Comparison of ENCODE assay signal across 19 cellular contexts in genomic region chr16:28501258-28502232, GRCh38. TPM values are rescaled to one million over a fixed set of nuclear protein-coding genes. Genes with fewer than 3 reads are reported as not detected.
DNase-seq lines count a peak whose midpoint lies in the region; ATAC-seq, FAIRE-seq and TF ChIP-seq lines count a peak whose summit lies in the region.
"Had no signal": no experiment of that assay in that cellular context is flagged by ENCODE, and none has a peak within 500 bp of the region (broad histone marks: within the 10 kb centered on the region; RNA-seq: fewer than 3 reads in every experiment).

No MANE protein-coding gene starts in this region.

- DNase-seq in HepG2 (ENCODE audit: low spot score): no peak
- DNase-seq in right lobe of liver: no peak
- no peak for DNase-seq in naive thymus-derived CD4-positive, alpha-beta T cell
- DNase-seq in stimulated activated CD4-positive, alpha-beta T cell treated with anti-CD3 and anti-CD28 coated beads, Interleukin-4, amount 100 ng/mL, for 1 hour: no peak
- DNase-seq in NCI-H748 (lab: John Stamatoyannopoulos, UW; ENCODE audit: unreplicated experiment): no peak
- DNase-seq in lower leg skin (ENCODE audit: low spot score in 2 of 2): no peak
- DNase-seq: CD8-positive, alpha-beta T cell; DMS79; KG1; NCI-H1436; NCI-H2029; NCI-H2171; NCI-H774 had no signal

- H3K9me3 ChIP-seq in HepG2 (ENCODE audit: low read length) (no peaks in the 10 kb centered on the region), right lobe of liver (no peaks in the 10 kb centered on the region)
- no peaks in the 10 kb centered on the region for H3K9me3 ChIP-seq in naive thymus-derived CD4-positive, alpha-beta T cell (ENCODE audit: control insufficient read depth in 2 of 3, low read length in 3 of 3)
- H3K9me3 ChIP-seq: SJSA1 had no signal

- H2AFZ ChIP-seq in HepG2 (ENCODE audit: low read length): no peak overlapping the region

- H3K9me3 Mint-ChIP-seq in naive thymus-derived CD4-positive, alpha-beta T cell: no peaks in the 10 kb centered on the region
- H3K9me3 Mint-ChIP-seq: CD8-positive, alpha-beta T cell had no signal

- TF ChIP-seq CTCF in HepG2 (CRISPR knock-in tag; IDR thresholded peaks at IDR 0.05) (no peak), right lobe of liver (IDR thresholded peaks at IDR 0.05) (no peak), lower leg skin (IDR thresholded peaks at IDR 0.05) (no peak)

- CTCF ChIA-PET in HepG2 (lab: Yijun Ruan, JAX; ENCODE audit: low intra/inter-chr PET ratio, low total read pairs): no interaction called here
- CTCF ChIA-PET in naive thymus-derived CD4-positive, alpha-beta T cell (lab: Charles Lee): no interaction called here

- H3K4me3 ChIP-seq in HepG2 (replicated peaks in 1 of 3; ENCODE audit: insufficient read depth in 1 of 3, low read depth in 2 of 3, low read length in 3 of 3) (no peak overlapping the region), right lobe of liver (no peak overlapping the region), lower leg skin (ENCODE audit: low read depth, poor library complexity, severe bottlenecking) (no peak overlapping the region)
- no peak overlapping the region for H3K4me3 ChIP-seq in naive thymus-derived CD4-positive, alpha-beta T cell (ENCODE audit: low read length)
- H3K4me3 ChIP-seq: SJSA1 had no signal

- H3K4me3 Mint-ChIP-seq in naive thymus-derived CD4-positive, alpha-beta T cell: no peak overlapping the region
- H3K4me3 Mint-ChIP-seq: CD8-positive, alpha-beta T cell had no signal

- ATAC-seq in HepG2: no peak
- no peak for ATAC-seq in right lobe of liver
- peak; percentile 21 for ATAC-seq in naive thymus-derived CD4-positive, alpha-beta T cell
- ATAC-seq: CD8-positive, alpha-beta T cell; HCT116 had no signal

- H3K4me1 ChIP-seq in HepG2 (ENCODE audit: insufficient read depth, low read length) (peaks cover 35% of the 10 kb centered on the region), right lobe of liver (peaks cover 0 to 19% (median 6%) of the 10 kb centered on the region in 4 donors)
- H3K4me1 ChIP-seq in naive thymus-derived CD4-positive, alpha-beta T cell (ENCODE audit: control insufficient read depth in 2 of 2, insufficient read depth in 2 of 2, low read length in 2 of 2): peaks cover 0 to 2% of the 10 kb centered on the region in 2 donors
- H3K4me1 ChIP-seq: SJSA1 had no signal

- H3K9ac ChIP-seq in HepG2 (ENCODE audit: insufficient read depth, low read depth, low read length): no peak overlapping the region

- no peak for TF ChIP-seq POLR2A in HepG2 (IDR thresholded peaks at IDR 0.05; ENCODE audit: insufficient read depth in 1 of 2, low read depth in 2 of 2, low read length in 2 of 2)
- TF ChIP-seq POLR2A in right lobe of liver (IDR thresholded peaks at IDR 0.05): no peak
- no peak for TF ChIP-seq POLR2A in lower leg skin (IDR thresholded peaks at IDR 0.05)

- 63% methylated on average over 19 of the region's 19 CpGs for WGBS in HepG2 (ENCODE audit: low lambda C conversion rate)
- 72% methylated on average over 11 of the region's 19 CpGs for WGBS in right lobe of liver (ENCODE audit: insufficient coverage, low coverage, low lambda C conversion rate, missing lambda C conversion rate)
- 86 to 88% methylated on average over 19 of the region's 19 CpGs for WGBS in lower leg skin, 2 donors

- H3K27me3 ChIP-seq in HepG2 (ENCODE audit: control insufficient read depth in 1 of 2, insufficient read depth in 2 of 2, low read length in 2 of 2): peaks cover 8 to 37% of the 10 kb centered on the region in 2 experiments
- H3K27me3 ChIP-seq in right lobe of liver: no peaks in the 10 kb centered on the region
- no peaks in the 10 kb centered on the region for H3K27me3 ChIP-seq in naive thymus-derived CD4-positive, alpha-beta T cell (ENCODE audit: control insufficient read depth in 2 of 2, insufficient read depth in 2 of 2, low read length in 2 of 2)

- no peak overlapping the region for H3K27ac Mint-ChIP-seq in naive thymus-derived CD4-positive, alpha-beta T cell
- H3K27ac Mint-ChIP-seq: CD8-positive, alpha-beta T cell had no signal

- no peaks in the 10 kb centered on the region for H3K79me2 ChIP-seq in HepG2 (ENCODE audit: insufficient read depth, low read length)

- in situ Hi-C loops in HepG2 (cut with HindIII; ENCODE audit: extremely low pct_ligation_motif_present, low pct_unique_long_range_greater_than_20kb): no loop called here

- intact Hi-C loops in HepG2 (cut with micrococcal nuclease; ENCODE audit: unreplicated experiment) (no loop called here), right lobe of liver (cut with DNase I) (no loop called here), lower leg skin (cut with DNase I; ENCODE audit: low total_unique reads) (no loop called here)
- intact Hi-C loops in naive thymus-derived CD4-positive, alpha-beta T cell (cut with micrococcal nuclease): no loop called here

- H4K20me1 ChIP-seq in HepG2 (ENCODE audit: insufficient read depth, low read length): no peaks in the 10 kb centered on the region

- no peak for TF ChIP-seq RAD21 in HepG2 (CRISPR knock-in tag; IDR thresholded peaks at IDR 0.05)

- H3K36me3 ChIP-seq in HepG2 (replicated peaks in 1 of 2; ENCODE audit: control insufficient read depth in 1 of 2, insufficient read depth in 2 of 2, low read length in 2 of 2): no peaks in the 10 kb centered on the region
- peaks cover 0 to 9% (median 0%) of the 10 kb centered on the region in 4 donors for H3K36me3 ChIP-seq in right lobe of liver
- peaks cover 0 to 6% (median 0%) of the 10 kb centered on the region in 3 experiments for H3K36me3 ChIP-seq in naive thymus-derived CD4-positive, alpha-beta T cell (ENCODE audit: control insufficient read depth in 2 of 3, insufficient read depth in 3 of 3, low read length in 3 of 3)
- H3K36me3 ChIP-seq: SJSA1 had no signal

- H3K27me3 Mint-ChIP-seq in naive thymus-derived CD4-positive, alpha-beta T cell: peaks cover 0 to 10% (median 0%) of the 10 kb centered on the region in 5 donors

- no peak overlapping the region for H3K4me2 ChIP-seq in HepG2 (ENCODE audit: low read depth, low read length)

- H3K36me3 Mint-ChIP-seq in naive thymus-derived CD4-positive, alpha-beta T cell: peaks cover 0 to 17% (median 0%) of the 10 kb centered on the region in 5 donors

- no TSS peak for BruUV-seq in HepG2 (replicated peaks; lab: Mats Ljungman, UMichigan)

- no peak for FAIRE-seq in HepG2 (lab: Jason Lieb, UNC)

- POLR2A ChIA-PET in HepG2 (lab: Yijun Ruan, JAX): no interaction called here
- POLR2A ChIA-PET in naive thymus-derived CD4-positive, alpha-beta T cell (lab: Charles Lee): no interaction called here

- H3K27ac ChIP-seq in HepG2 (ENCODE audit: extremely low read length, insufficient read depth, low read length) (no peak overlapping the region), right lobe of liver (no peak overlapping the region)
- H3K27ac ChIP-seq in naive thymus-derived CD4-positive, alpha-beta T cell (ENCODE audit: low read depth, low read length): no peak overlapping the region
- H3K27ac ChIP-seq: HL-60, SJSA1 had no signal

- TF ChIP-seq EP300 in HepG2 (IDR thresholded peaks at IDR 0.05; ENCODE audit: low read depth in 2 of 2, low read length in 2 of 2) (no peak), HepG2 (CRISPR knock-in tag; IDR thresholded peaks at IDR 0.05; ENCODE audit: borderline replicate concordance) (no peak)

- H3K4me1 Mint-ChIP-seq in naive thymus-derived CD4-positive, alpha-beta T cell: peaks cover 12 to 26% (median 18%) of the 10 kb centered on the region in 7 donors

RNA-seq across cellular contexts. Expression of gene IL27, which starts 5.1 kb away (rescaled TPM):
- total RNA-seq in HepG2 (2016; rRNA removed; fragmentation: Illumina TruSeq; extraction: Trizol): 0.13 TPM in 1 of 2 replicates, not detected in the other
- not detected in 2 replicates for total RNA-seq in HepG2 (2016; cell fraction: cytosol; rRNA removed; fragmentation: Illumina TruSeq; extraction: Trizol; ENCODE audit: low read depth)
- not detected in 2 replicates for total RNA-seq in HepG2 (2016; cell fraction: insoluble cytoplasmic fraction; rRNA removed; fragmentation: Illumina TruSeq; extraction: Trizol)
- 0.17 TPM in 1 of 2 replicates, not detected in the other for total RNA-seq in HepG2 (2016; cell fraction: membrane; rRNA removed; fragmentation: Illumina TruSeq; extraction: Trizol)
- not detected in 2 replicates for total RNA-seq in HepG2 (2016; cell fraction: nucleus; rRNA removed; fragmentation: Illumina TruSeq; extraction: Trizol)
- polyA plus RNA-seq in HepG2 (2011; rRNA removed): 0.29 and 0.54 TPM in 2 replicates
- polyA plus RNA-seq in HepG2 (2011; cell fraction: cytosol; rRNA removed): 0.26 and 0.31 TPM in 2 replicates
- polyA plus RNA-seq in HepG2 (2011; cell fraction: nucleus; rRNA removed): 0.50 and 0.71 TPM in 2 replicates
- polyA plus RNA-seq in HepG2 (2012): 0.16 and 0.35 TPM in 2 replicates
- polyA plus RNA-seq in HepG2 (2016; cell fraction: cytosol; fragmentation: Illumina TruSeq; extraction: Trizol; ENCODE audit: low read depth): not detected in 2 replicates
- not detected in 2 replicates for polyA plus RNA-seq in HepG2 (2016; cell fraction: insoluble cytoplasmic fraction; fragmentation: Illumina TruSeq; extraction: Trizol; ENCODE audit: low read depth)
- polyA plus RNA-seq in HepG2 (2016; cell fraction: membrane; fragmentation: Illumina TruSeq; extraction: Trizol; ENCODE audit: low read depth): not detected in 2 replicates
- not detected in 2 replicates for polyA plus RNA-seq in HepG2 (2016; cell fraction: nucleus; fragmentation: Illumina TruSeq; extraction: Trizol; ENCODE audit: insufficient read depth, low read depth)
- polyA minus RNA-seq in HepG2 (2011; rRNA and poly(A)+ RNA removed; ENCODE audit: low replicate concordance): 0.76 TPM in 1 of 2 replicates, not detected in the other
- polyA minus RNA-seq in HepG2 (2011; cell fraction: cytosol; rRNA and poly(A)+ RNA removed): not detected in 2 replicates
- polyA minus RNA-seq in HepG2 (2011; cell fraction: nucleus; rRNA and poly(A)+ RNA removed): not detected in 2 replicates
- total RNA-seq in right lobe of liver: 10 to 100 TPM in 1 of 6 experiments, 1 to 10 TPM in 5; 1.1 to 13.9 (median 3.3) TPM
- total RNA-seq in naive thymus-derived CD4-positive, alpha-beta T cell: under 1 TPM in 1 of 5 experiments, not detected in 4; 0.49 TPM
- polyA plus RNA-seq in naive thymus-derived CD4-positive, alpha-beta T cell: not detected
- total RNA-seq in lower leg skin: not detected
- total RNA-seq: A172; CD8-positive, alpha-beta T cell; NCI-H460; SJSA1 had no signal
- polyA plus RNA-seq: BJ had no signal

RNA-seq across cellular contexts. Expression of gene APOBR, which starts 7.1 kb away (rescaled TPM):
- 0.11 TPM in 1 of 2 replicates, not detected in the other for total RNA-seq in HepG2 (2016; rRNA removed; fragmentation: Illumina TruSeq; extraction: Trizol)
- not detected in 2 replicates for total RNA-seq in HepG2 (2016; cell fraction: cytosol; rRNA removed; fragmentation: Illumina TruSeq; extraction: Trizol; ENCODE audit: low read depth)
- 0.15 TPM in 1 of 2 replicates, not detected in the other for total RNA-seq in HepG2 (2016; cell fraction: insoluble cytoplasmic fraction; rRNA removed; fragmentation: Illumina TruSeq; extraction: Trizol)
- not detected in 2 replicates for total RNA-seq in HepG2 (2016; cell fraction: membrane; rRNA removed; fragmentation: Illumina TruSeq; extraction: Trizol)
- 0.09 TPM in 1 of 2 replicates, not detected in the other for total RNA-seq in HepG2 (2016; cell fraction: nucleus; rRNA removed; fragmentation: Illumina TruSeq; extraction: Trizol)
- polyA plus RNA-seq in HepG2 (2011; rRNA removed): 0.03 TPM in 2 replicates
- polyA plus RNA-seq in HepG2 (2011; cell fraction: cytosol; rRNA removed): 0.01 and 0.03 TPM in 2 replicates
- polyA plus RNA-seq in HepG2 (2011; cell fraction: nucleus; rRNA removed): 0.07 and 0.11 TPM in 2 replicates
- 0.13 and 0.17 TPM in 2 replicates for polyA plus RNA-seq in HepG2 (2012)
- not detected in 2 replicates for polyA plus RNA-seq in HepG2 (2016; cell fraction: cytosol; fragmentation: Illumina TruSeq; extraction: Trizol; ENCODE audit: low read depth)
- polyA plus RNA-seq in HepG2 (2016; cell fraction: insoluble cytoplasmic fraction; fragmentation: Illumina TruSeq; extraction: Trizol; ENCODE audit: low read depth): 0.08 and 0.14 TPM in 2 replicates
- polyA plus RNA-seq in HepG2 (2016; cell fraction: membrane; fragmentation: Illumina TruSeq; extraction: Trizol; ENCODE audit: low read depth): not detected in 2 replicates
- 0.23 and 0.61 TPM in 2 replicates for polyA plus RNA-seq in HepG2 (2016; cell fraction: nucleus; fragmentation: Illumina TruSeq; extraction: Trizol; ENCODE audit: insufficient read depth, low read depth)
- polyA minus RNA-seq in HepG2 (2011; rRNA and poly(A)+ RNA removed; ENCODE audit: low replicate concordance): 0.04 TPM in 1 of 2 replicates, not detected in the other
- polyA minus RNA-seq in HepG2 (2011; cell fraction: cytosol; rRNA and poly(A)+ RNA removed): not detected in 2 replicates
- polyA minus RNA-seq in HepG2 (2011; cell fraction: nucleus; rRNA and poly(A)+ RNA removed): not detected in 2 replicates
- total RNA-seq in right lobe of liver: 1 to 10 TPM in 4 of 6 experiments, under 1 TPM in 2; 0.57 to 2.2 (median 1.5) TPM
- total RNA-seq in naive thymus-derived CD4-positive, alpha-beta T cell: 10 to 100 TPM in 2 of 5 experiments, 1 to 10 TPM in 3; 3.3 to 28.8 (median 8.2) TPM
- polyA plus RNA-seq in naive thymus-derived CD4-positive, alpha-beta T cell: under 1 TPM; 0.22 to 0.79 TPM
- 1 to 10 TPM in 3 of 4 donors, under 1 TPM in 1; 0.88 to 2.0 (median 1.6) TPM for total RNA-seq in lower leg skin
- total RNA-seq: A172, SJSA1 had no signal
- polyA plus RNA-seq: BJ had no signal

RNA-seq across cellular contexts. Expression of gene CLN3, which starts 9.7 kb away (rescaled TPM):
- total RNA-seq in HepG2 (2016; rRNA removed; fragmentation: Illumina TruSeq; extraction: Trizol): 19.9 and 23.4 TPM in 2 replicates
- total RNA-seq in HepG2 (2016; cell fraction: cytosol; rRNA removed; fragmentation: Illumina TruSeq; extraction: Trizol; ENCODE audit: low read depth): 16.4 and 17.6 TPM in 2 replicates
- total RNA-seq in HepG2 (2016; cell fraction: insoluble cytoplasmic fraction; rRNA removed; fragmentation: Illumina TruSeq; extraction: Trizol): 16.8 and 28.9 TPM in 2 replicates
- 25.5 and 34.7 TPM in 2 replicates for total RNA-seq in HepG2 (2016; cell fraction: membrane; rRNA removed; fragmentation: Illumina TruSeq; extraction: Trizol)
- 24.0 and 25.3 TPM in 2 replicates for total RNA-seq in HepG2 (2016; cell fraction: nucleus; rRNA removed; fragmentation: Illumina TruSeq; extraction: Trizol)
- polyA plus RNA-seq in HepG2 (2011; rRNA removed): 46.8 and 50.0 TPM in 2 replicates
- polyA plus RNA-seq in HepG2 (2011; cell fraction: cytosol; rRNA removed): 29.8 and 31.5 TPM in 2 replicates
- 100 and 142 TPM in 2 replicates for polyA plus RNA-seq in HepG2 (2011; cell fraction: nucleus; rRNA removed)
- 24.9 and 33.5 TPM in 2 replicates for polyA plus RNA-seq in HepG2 (2012)
- 28.0 and 32.1 TPM in 2 replicates for polyA plus RNA-seq in HepG2 (2016; cell fraction: cytosol; fragmentation: Illumina TruSeq; extraction: Trizol; ENCODE audit: low read depth)
- polyA plus RNA-seq in HepG2 (2016; cell fraction: insoluble cytoplasmic fraction; fragmentation: Illumina TruSeq; extraction: Trizol; ENCODE audit: low read depth): 28.8 and 31.3 TPM in 2 replicates
- 47.1 and 49.1 TPM in 2 replicates for polyA plus RNA-seq in HepG2 (2016; cell fraction: membrane; fragmentation: Illumina TruSeq; extraction: Trizol; ENCODE audit: low read depth)
- polyA plus RNA-seq in HepG2 (2016; cell fraction: nucleus; fragmentation: Illumina TruSeq; extraction: Trizol; ENCODE audit: insufficient read depth, low read depth): 79.1 and 84.7 TPM in 2 replicates
- 60.6 and 68.2 TPM in 2 replicates for polyA minus RNA-seq in HepG2 (2011; rRNA and poly(A)+ RNA removed; ENCODE audit: low replicate concordance)
- 5.8 and 16.4 TPM in 2 replicates for polyA minus RNA-seq in HepG2 (2011; cell fraction: cytosol; rRNA and poly(A)+ RNA removed)
- polyA minus RNA-seq in HepG2 (2011; cell fraction: nucleus; rRNA and poly(A)+ RNA removed): 14.5 and 15.5 TPM in 2 replicates
- 10 to 100 TPM; 16.5 to 47.8 (median 30.7) TPM for total RNA-seq in right lobe of liver
- 10 to 100 TPM; 56.5 to 76.3 (median 70.7) TPM for total RNA-seq in naive thymus-derived CD4-positive, alpha-beta T cell
- polyA plus RNA-seq in naive thymus-derived CD4-positive, alpha-beta T cell: 10 to 100 TPM; 16.0 to 27.3 TPM
- total RNA-seq in lower leg skin: 10 to 100 TPM; 32.2 to 52.7 (median 43.6) TPM

RNA-seq across cellular contexts. Expression of gene NPIPB7, which starts 29.4 kb away (rescaled TPM):
- total RNA-seq in HepG2 (2016; rRNA removed; fragmentation: Illumina TruSeq; extraction: Trizol) (not detected in 2 replicates), right lobe of liver (not detected), lower leg skin (under 1 TPM in 1 of 4 donors, not detected in 3; 0.22 TPM)
- not detected in 2 replicates for total RNA-seq in HepG2 (2016; cell fraction: cytosol; rRNA removed; fragmentation: Illumina TruSeq; extraction: Trizol; ENCODE audit: low read depth)
- total RNA-seq in HepG2 (2016; cell fraction: insoluble cytoplasmic fraction; rRNA removed; fragmentation: Illumina TruSeq; extraction: Trizol): not detected in 2 replicates
- not detected in 2 replicates for total RNA-seq in HepG2 (2016; cell fraction: membrane; rRNA removed; fragmentation: Illumina TruSeq; extraction: Trizol)
- not detected in 2 replicates for total RNA-seq in HepG2 (2016; cell fraction: nucleus; rRNA removed; fragmentation: Illumina TruSeq; extraction: Trizol)
- polyA plus RNA-seq in HepG2 (2011; rRNA removed): 0.05 and 0.08 TPM in 2 replicates
- polyA plus RNA-seq in HepG2 (2011; cell fraction: cytosol; rRNA removed): not detected in 2 replicates
- 0.35 and 0.36 TPM in 2 replicates for polyA plus RNA-seq in HepG2 (2011; cell fraction: nucleus; rRNA removed)
- polyA plus RNA-seq in HepG2 (2012): 0.15 TPM in 1 of 2 replicates, not detected in the other
- polyA plus RNA-seq in HepG2 (2016; cell fraction: cytosol; fragmentation: Illumina TruSeq; extraction: Trizol; ENCODE audit: low read depth): 0.16 TPM in 1 of 2 replicates, not detected in the other
- not detected in 2 replicates for polyA plus RNA-seq in HepG2 (2016; cell fraction: insoluble cytoplasmic fraction; fragmentation: Illumina TruSeq; extraction: Trizol; ENCODE audit: low read depth)
- polyA plus RNA-seq in HepG2 (2016; cell fraction: membrane; fragmentation: Illumina TruSeq; extraction: Trizol; ENCODE audit: low read depth): not detected in 2 replicates
- 0.51 TPM in 1 of 2 replicates, not detected in the other for polyA plus RNA-seq in HepG2 (2016; cell fraction: nucleus; fragmentation: Illumina TruSeq; extraction: Trizol; ENCODE audit: insufficient read depth, low read depth)
- polyA minus RNA-seq in HepG2 (2011; rRNA and poly(A)+ RNA removed; ENCODE audit: low replicate concordance): 0.14 TPM in 1 of 2 replicates, not detected in the other
- polyA minus RNA-seq in HepG2 (2011; cell fraction: cytosol; rRNA and poly(A)+ RNA removed): not detected in 2 replicates
- 0.37 TPM in 1 of 2 replicates, not detected in the other for polyA minus RNA-seq in HepG2 (2011; cell fraction: nucleus; rRNA and poly(A)+ RNA removed)
- under 1 TPM in 4 of 5 experiments, not detected in 1; 0.22 to 0.54 (median 0.25) TPM for total RNA-seq in naive thymus-derived CD4-positive, alpha-beta T cell
- not detected for polyA plus RNA-seq in naive thymus-derived CD4-positive, alpha-beta T cell
- total RNA-seq: A172; CD8-positive, alpha-beta T cell; NCI-H460; SJSA1 had no signal
- polyA plus RNA-seq: BJ had no signal

RNA-seq across cellular contexts. Expression of gene NUPR1, which starts 37.2 kb away (rescaled TPM):
- total RNA-seq in HepG2 (2016; rRNA removed; fragmentation: Illumina TruSeq; extraction: Trizol): 18.0 and 23.9 TPM in 2 replicates
- total RNA-seq in HepG2 (2016; cell fraction: cytosol; rRNA removed; fragmentation: Illumina TruSeq; extraction: Trizol; ENCODE audit: low read depth): 7.4 and 7.5 TPM in 2 replicates
- 18.2 and 22.3 TPM in 2 replicates for total RNA-seq in HepG2 (2016; cell fraction: insoluble cytoplasmic fraction; rRNA removed; fragmentation: Illumina TruSeq; extraction: Trizol)
- 9.6 and 12.0 TPM in 2 replicates for total RNA-seq in HepG2 (2016; cell fraction: membrane; rRNA removed; fragmentation: Illumina TruSeq; extraction: Trizol)
- total RNA-seq in HepG2 (2016; cell fraction: nucleus; rRNA removed; fragmentation: Illumina TruSeq; extraction: Trizol): 6.4 and 6.7 TPM in 2 replicates
- polyA plus RNA-seq in HepG2 (2011; rRNA removed): 20.7 and 25.6 TPM in 2 replicates
- 6.7 and 11.7 TPM in 2 replicates for polyA plus RNA-seq in HepG2 (2011; cell fraction: cytosol; rRNA removed)
- 8.3 and 9.2 TPM in 2 replicates for polyA plus RNA-seq in HepG2 (2011; cell fraction: nucleus; rRNA removed)
- polyA plus RNA-seq in HepG2 (2012): 5.3 and 10.3 TPM in 2 replicates
- 17.0 and 17.7 TPM in 2 replicates for polyA plus RNA-seq in HepG2 (2016; cell fraction: cytosol; fragmentation: Illumina TruSeq; extraction: Trizol; ENCODE audit: low read depth)
- polyA plus RNA-seq in HepG2 (2016; cell fraction: insoluble cytoplasmic fraction; fragmentation: Illumina TruSeq; extraction: Trizol; ENCODE audit: low read depth): 33.9 and 41.5 TPM in 2 replicates
- polyA plus RNA-seq in HepG2 (2016; cell fraction: membrane; fragmentation: Illumina TruSeq; extraction: Trizol; ENCODE audit: low read depth): 18.7 and 22.5 TPM in 2 replicates
- 19.8 and 24.6 TPM in 2 replicates for polyA plus RNA-seq in HepG2 (2016; cell fraction: nucleus; fragmentation: Illumina TruSeq; extraction: Trizol; ENCODE audit: insufficient read depth, low read depth)
- polyA minus RNA-seq in HepG2 (2011; rRNA and poly(A)+ RNA removed; ENCODE audit: low replicate concordance): 1.6 and 2.1 TPM in 2 replicates
- polyA minus RNA-seq in HepG2 (2011; cell fraction: cytosol; rRNA and poly(A)+ RNA removed): 3.0 and 3.5 TPM in 2 replicates
- polyA minus RNA-seq in HepG2 (2011; cell fraction: nucleus; rRNA and poly(A)+ RNA removed): 2.4 and 4.7 TPM in 2 replicates
- 100 to 1,000 TPM in 2 of 6 experiments, 10 to 100 TPM in 4; 33.4 to 188 (median 80.7) TPM for total RNA-seq in right lobe of liver
- total RNA-seq in naive thymus-derived CD4-positive, alpha-beta T cell: under 1 TPM in 2 of 5 experiments, not detected in 3; 0.05 to 0.11 TPM
- not detected for polyA plus RNA-seq in naive thymus-derived CD4-positive, alpha-beta T cell
- total RNA-seq in lower leg skin: 100 to 1,000 TPM in 2 of 4 donors, 10 to 100 TPM in 2; 52.4 to 275 (median 140) TPM
- total RNA-seq: CD8-positive, alpha-beta T cell had no signal
